ENCODE assay signal across 15 cellular contexts in the genomic region with DNA sequence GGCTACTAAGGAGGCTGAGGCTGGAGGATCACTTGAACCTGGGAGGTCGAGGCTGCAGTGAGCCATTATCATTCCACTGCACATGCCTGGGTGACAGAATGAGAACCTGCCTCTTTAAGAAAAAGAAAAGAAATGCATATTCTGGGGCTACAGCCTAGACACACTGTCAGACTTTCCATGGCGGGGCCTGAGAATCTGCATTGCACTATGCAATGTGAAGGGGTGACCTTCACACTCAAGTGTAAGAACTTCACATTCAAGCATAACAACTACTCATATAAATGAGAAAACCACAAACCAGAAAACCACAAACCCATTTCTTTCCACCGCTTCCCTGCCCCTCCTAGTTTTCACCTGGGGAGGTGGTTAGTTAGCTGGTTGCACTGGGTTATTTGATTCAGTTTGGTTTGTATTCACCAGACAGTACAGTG. TPM values are rescaled to one million over a fixed set of nuclear protein-coding genes. Genes with fewer than 3 reads are reported as not detected.
A peak's percentile ranks its signal among the peaks of the same experiment; 100 is the strongest.
DNase-seq lines count a peak whose midpoint lies in the region; ATAC-seq and TF ChIP-seq lines count a peak whose summit lies in the region.
"Had no signal": no experiment of that assay in that cellular context is flagged by ENCODE, and none has a peak within 500 bp of the region (broad histone marks: within the 10 kb centered on the region; RNA-seq: fewer than 3 reads in every experiment).

No MANE protein-coding gene starts in this region.

- H3K27ac Mint-ChIP-seq in activated naive CD8-positive, alpha-beta T cell treated with anti-CD3 and anti-CD28 coated beads, Interleukin-2, amount 10 ng/mL, durations not matched to agents 7 days and 5 days: no peak overlapping the region
- H3K27ac Mint-ChIP-seq: CD8-positive, alpha-beta memory T cell had no signal

- no peak overlapping the region for H3K4me3 ChIP-seq in NB4 (ENCODE audit: low read depth, low read length)
- H3K4me3 ChIP-seq: heart right ventricle had no signal

- H3K27me3 Mint-ChIP-seq in activated naive CD8-positive, alpha-beta T cell treated with anti-CD3 and anti-CD28 coated beads, Interleukin-2, amount 10 ng/mL, durations not matched to agents 7 days and 5 days: peaks cover 32% of the 10 kb centered on the region

- DNase-seq in NB4 (ENCODE audit: low read depth) (peak; percentile 40), epidermal melanocyte (ENCODE audit: insufficient read length, low spot score) (no peak), DMS53 (lab: John Stamatoyannopoulos, UW) (no peak)
- peak; percentile 68 to 73 for DNase-seq in activated CD4-positive, alpha-beta T cell treated with anti-CD3 and anti-CD28 coated beads, Interleukin-2, amount 50 U/mL, for 48 hours
- DNase-seq in activated naive CD8-positive, alpha-beta T cell treated with anti-CD3 and anti-CD28 coated beads, Interleukin-2, amount 10 ng/mL, durations not matched to agents 7 days and 5 days: no peak
- peak; percentile 14 for DNase-seq in stimulated activated CD8-positive, alpha-beta memory T cell treated with anti-CD3 and anti-CD28 coated beads, Interleukin-12 subunit alpha, Interleukin-12 subunit beta, amount 100 ng/mL, for 24 hours (ENCODE audit: extremely low read depth)
- DNase-seq: CD8-positive, alpha-beta memory T cell; GOT3; heart right ventricle; left ventricle myocardium superior; NCI-H2081 treated with DMSO at 0.1 percent for 48 hours; WERI-Rb-1 had no signal

- TF ChIP-seq CTCF in NB4 (IDR thresholded peaks at IDR 0.05; ENCODE audit: low read depth, low read length): no peak

- no peaks in the 10 kb centered on the region for H3K36me3 Mint-ChIP-seq in activated naive CD8-positive, alpha-beta T cell treated with anti-CD3 and anti-CD28 coated beads, Interleukin-2, amount 10 ng/mL, durations not matched to agents 7 days and 5 days
- H3K36me3 Mint-ChIP-seq: brain; CD8-positive, alpha-beta memory T cell had no signal

- POLR2A ChIA-PET in activated naive CD8-positive, alpha-beta T cell treated with anti-CD3 and anti-CD28 coated beads, Interleukin-2, amount 10 ng/mL, durations not matched to agents 7 days and 5 days (lab: Charles Lee): interaction anchor here (1.4 kb wide), 1 partner anchor 28 kb away, joined by 3 read pairs; no protein-coding TSS in a partner anchor

- TF ChIP-seq POLR2A in NB4 (IDR thresholded peaks at IDR 0.05; ENCODE audit: extremely low read depth, insufficient read length): no peak

- H3K4me1 Mint-ChIP-seq in activated naive CD8-positive, alpha-beta T cell treated with anti-CD3 and anti-CD28 coated beads, Interleukin-2, amount 10 ng/mL, durations not matched to agents 7 days and 5 days: peaks cover 8% of the 10 kb centered on the region

- H3K4me3 Mint-ChIP-seq in activated naive CD8-positive, alpha-beta T cell treated with anti-CD3 and anti-CD28 coated beads, Interleukin-2, amount 10 ng/mL, durations not matched to agents 7 days and 5 days: no peak overlapping the region
- H3K4me3 Mint-ChIP-seq: brain; CD8-positive, alpha-beta memory T cell had no signal

- no peaks in the 10 kb centered on the region for H3K9me3 Mint-ChIP-seq in activated naive CD8-positive, alpha-beta T cell treated with anti-CD3 and anti-CD28 coated beads, Interleukin-2, amount 10 ng/mL, durations not matched to agents 7 days and 5 days
- H3K9me3 Mint-ChIP-seq: CD8-positive, alpha-beta memory T cell had no signal

- ATAC-seq in activated naive CD8-positive, alpha-beta T cell treated with anti-CD3 and anti-CD28 coated beads, Interleukin-2, amount 10 ng/mL, durations not matched to agents 7 days and 5 days (ENCODE audit: low read depth): peak; percentile 45
- ATAC-seq in HG03354 (IDR thresholded peaks at IDR 0.05; ENCODE audit: poor library complexity, severe bottlenecking, unreplicated experiment) (no peak), GM18517 (IDR thresholded peaks at IDR 0.05; ENCODE audit: unreplicated experiment) (no peak)
- ATAC-seq: heart right ventricle, left ventricle myocardium superior had no signal

RNA-seq across cellular contexts. Expression of gene FBP2, which starts 18.0 kb away (rescaled TPM):
- not detected for total RNA-seq in activated naive CD8-positive, alpha-beta T cell treated with anti-CD3 and anti-CD28 coated beads, Interleukin-2, amount 10 ng/mL, durations not matched to agents 7 days and 5 days
- total RNA-seq: CD8-positive, alpha-beta memory T cell; left ventricle myocardium superior had no signal

RNA-seq across cellular contexts. Expression of gene FBP1, which starts 27.7 kb away (rescaled TPM):
- 1 to 10 TPM; 2.1 to 2.7 TPM for total RNA-seq in activated naive CD8-positive, alpha-beta T cell treated with anti-CD3 and anti-CD28 coated beads, Interleukin-2, amount 10 ng/mL, durations not matched to agents 7 days and 5 days

RNA-seq across cellular contexts. Expression of gene PCAT7, which starts 56.8 kb away (rescaled TPM):
- total RNA-seq in activated naive CD8-positive, alpha-beta T cell treated with anti-CD3 and anti-CD28 coated beads, Interleukin-2, amount 10 ng/mL, durations not matched to agents 7 days and 5 days: not detected
- total RNA-seq: CD8-positive, alpha-beta memory T cell; left ventricle myocardium superior had no signal

Comparison
In these comparisons a context has a peak if more than half of its experiments do, and no peak if none do; other contexts are left out.
1. DNase-seq: peak in NB4 (single experiment), activated CD4-positive, alpha-beta T cell treated with anti-CD3 and anti-CD28 coated beads, Interleukin-2, amount 50 U/mL, for 48 hours (2 of 2) and stimulated activated CD8-positive, alpha-beta memory T cell treated with anti-CD3 and anti-CD28 coated beads, Interleukin-12 subunit alpha, Interleukin-12 subunit beta, amount 100 ng/mL, for 24 hours (single experiment); none in activated naive CD8-positive, alpha-beta T cell treated with anti-CD3 and anti-CD28 coated beads, Interleukin-2, amount 10 ng/mL, durations not matched to agents 7 days and 5 days (single experiment), epidermal melanocyte (single experiment) and DMS53 (single experiment).